9 cellular contexts compared by ENCODE assay signal in the genomic region with DNA sequence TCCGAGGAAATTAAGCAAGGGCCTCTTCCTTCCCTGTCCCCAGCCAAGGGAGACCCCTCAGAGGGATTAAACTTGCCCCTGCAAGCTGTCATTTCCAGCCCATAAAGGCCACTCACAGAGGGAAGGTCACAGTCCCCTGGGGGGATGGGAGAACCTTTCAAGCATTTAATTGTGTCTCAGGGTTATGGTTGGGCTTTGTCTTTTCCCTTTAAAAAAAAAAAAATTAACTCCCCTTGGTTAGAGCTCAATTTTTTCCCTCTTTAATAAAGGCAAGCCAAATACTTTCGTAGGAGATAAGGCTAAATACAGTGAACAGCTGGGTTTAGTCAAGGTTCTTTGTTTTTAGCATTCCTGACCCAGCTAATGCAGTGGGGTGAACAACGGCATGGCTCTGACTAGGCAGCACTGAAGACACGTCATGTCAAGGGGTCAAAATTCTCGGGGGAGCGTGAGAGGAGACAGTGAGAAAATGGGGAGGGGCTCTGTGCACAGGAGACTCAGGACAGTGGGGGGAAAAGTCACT. TPM values are rescaled to one million over a fixed set of nuclear protein-coding genes. Genes with fewer than 3 reads are reported as not detected.
DNase-seq lines count a peak whose midpoint lies in the region; ATAC-seq and TF ChIP-seq lines count a peak whose summit lies in the region.
"Had no signal": no experiment of that assay in that cellular context is flagged by ENCODE, and none has a peak within 500 bp of the region (broad histone marks: within the 10 kb centered on the region; RNA-seq: fewer than 3 reads in every experiment).

No MANE protein-coding gene starts in this region.

- no peak for TF ChIP-seq CTCF in choroid plexus epithelial cell (conservative IDR thresholded peaks at IDR 0.05; ENCODE audit: low read depth, low read length)

- POLR2A ChIA-PET in HEK293T (lab: Yijun Ruan, JAX) = no interaction called here

- H3K4me3 ChIP-seq in choroid plexus epithelial cell (ENCODE audit: low read depth, low read length) = no peak overlapping the region
- H3K4me3 ChIP-seq: GM12878 had no signal

- H3K27ac ChIP-seq in substantia nigra (ENCODE audit: low read depth, low read length, poor library complexity, severe bottlenecking) = peak overlapping the region; percentile 43

- no peak for DNase-seq in HEK293T (ENCODE audit: extremely low spot score)
- peak; percentile 89 for DNase-seq in choroid plexus epithelial cell (ENCODE audit: low read depth)
- no peak for DNase-seq in left lobe of liver (ENCODE audit: low spot score)
- DNase-seq in substantia nigra (lab: John Stamatoyannopoulos, UW) = no peak
- DNase-seq in middle frontal gyrus (ENCODE audit: extremely low spot score, low spot score) = no peak
- DNase-seq in activated CD8-positive, alpha-beta memory T cell treated with anti-CD3 and anti-CD28 coated beads, Interleukin-2, amount 50 U/mL, for 4 hours = no peak

- ATAC-seq in left lobe of liver (peak; percentile 16), HG03565 (IDR thresholded peaks at IDR 0.05; ENCODE audit: unreplicated experiment) (no peak), GM21381 (IDR thresholded peaks at IDR 0.05; ENCODE audit: unreplicated experiment) (no peak)
- ATAC-seq: GM12878 had no signal

- CTCF ChIA-PET in HEK293T (lab: Yijun Ruan, JAX) = interaction anchor here (0.6 to 0.8 kb wide), 4 partner anchors 13 to 157 kb away, joined by 3 to 4 read pairs (median 4); no protein-coding TSS in a partner anchor

TF ChIP-seq in HEK293T, 16 proteins besides CTCF, POLR2A, EP300 and RAD21:
- peak; percentile 66 for TF ChIP-seq ZNF384 (IDR thresholded peaks at IDR 0.05)
- TF ChIP-seq BHLHE40 (IDR thresholded peaks at IDR 0.05; ENCODE audit: borderline replicate concordance) = no peak

RNA-seq across cellular contexts. Expression of gene AXIN2, which starts 30.4 kb away (rescaled TPM):
- 3.6 TPM for total RNA-seq in left lobe of liver
